In the genomic region with DNA sequence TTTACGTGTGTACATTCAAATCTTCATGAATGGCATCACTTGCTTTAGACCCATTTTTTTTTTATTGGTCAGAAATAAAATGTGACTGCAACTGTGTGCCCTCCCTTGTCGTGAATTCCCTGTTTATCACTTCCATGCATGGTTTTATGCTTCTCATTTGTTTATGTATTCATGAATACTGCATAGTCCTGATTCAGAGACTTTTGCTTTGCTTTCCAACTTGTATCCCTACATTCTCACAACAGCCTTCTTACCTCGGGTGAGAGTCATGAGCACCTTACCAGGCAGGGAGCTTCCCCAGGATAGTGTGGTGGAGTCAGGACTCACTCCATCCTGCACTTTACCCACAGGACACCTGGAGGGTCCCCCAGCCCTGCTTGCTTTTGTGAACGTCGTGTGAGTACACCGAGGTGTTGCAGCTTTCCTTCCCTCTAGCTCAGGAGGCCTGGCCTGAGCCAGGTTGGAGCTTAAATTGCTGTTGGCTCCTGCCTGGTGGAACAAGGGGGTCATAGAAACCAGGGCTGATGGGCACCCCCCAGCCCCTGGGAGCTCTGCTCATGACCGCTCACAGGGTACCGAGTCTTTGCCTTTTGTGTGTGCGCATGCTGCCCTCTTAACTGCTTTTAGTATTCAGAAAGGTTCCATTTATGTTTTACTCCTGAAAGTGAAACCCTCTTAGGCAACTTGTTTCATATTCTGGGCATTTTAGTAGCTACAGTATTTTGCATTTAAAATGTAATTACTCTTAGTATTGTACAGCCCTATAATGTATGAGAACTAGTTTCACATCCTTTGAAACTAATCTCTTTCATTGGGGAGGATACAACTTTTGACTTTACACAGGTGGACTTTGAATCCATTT, we compare ENCODE assay signal across 13 cellular contexts.
DNase-seq lines count a peak whose midpoint lies in the region; ATAC-seq and TF ChIP-seq lines count a peak whose summit lies in the region.
"Had no signal": no experiment of that assay in that cellular context is flagged by ENCODE, and none has a peak within 500 bp of the region (broad histone marks: within the 10 kb centered on the region; RNA-seq: fewer than 3 reads in every experiment).

No MANE protein-coding gene starts in this region.

- peak overlapping the region in 1 of 2 donors; percentile 59 for H3K27ac ChIP-seq in right atrium auricular region

- no peak for DNase-seq in activated naive CD4-positive, alpha-beta T cell treated with anti-CD3 and anti-CD28 coated beads for 36 hours
- DNase-seq in activated naive CD4-positive, alpha-beta T cell treated with Interleukin-2 at 50 U/mL for 16 hours = no peak
- DNase-seq in type B pancreatic cell (ENCODE audit: extremely low spot score, unreplicated experiment) (no peak), right atrium auricular region (ENCODE audit: low spot score) (no peak)
- DNase-seq in activated effector memory CD4-positive, alpha-beta T cell treated with Interleukin-2 at 50 U/mL for 16 hours = no peak
- DNase-seq: effector CD8-positive, alpha-beta T cell; NCI-H2107; right cardiac atrium had no signal

- peak overlapping the region; percentile 78 for H3K27ac Mint-ChIP-seq in activated naive CD4-positive, alpha-beta T cell treated with anti-CD3 and anti-CD28 coated beads for 36 hours
- H3K27ac Mint-ChIP-seq in brain (peak overlapping the region; percentile 89 to 97 (median 93)), type B pancreatic cell (peak overlapping the region; percentile 59)
- H3K27ac Mint-ChIP-seq: activated naive CD4-positive, alpha-beta T cell treated with anti-CD3 and anti-CD28 coated beads, Interleukin-2, amount 50 U/mL, for 24 hours had no signal

- no peaks in the 10 kb centered on the region for H3K36me3 Mint-ChIP-seq in activated naive CD4-positive, alpha-beta T cell treated with anti-CD3 and anti-CD28 coated beads for 36 hours (ENCODE audit: low read depth)
- peaks cover 23% of the 10 kb centered on the region for H3K36me3 Mint-ChIP-seq in brain
- H3K36me3 Mint-ChIP-seq in type B pancreatic cell = peaks cover 7% of the 10 kb centered on the region
- H3K36me3 Mint-ChIP-seq: activated naive CD4-positive, alpha-beta T cell treated with anti-CD3 and anti-CD28 coated beads, Interleukin-2, amount 50 U/mL, for 24 hours had no signal

- H3K4me3 ChIP-seq in right atrium auricular region = no peak overlapping the region
- H3K4me3 ChIP-seq: uterus had no signal

- H3K9me3 Mint-ChIP-seq in activated naive CD4-positive, alpha-beta T cell treated with anti-CD3 and anti-CD28 coated beads for 36 hours = no peaks in the 10 kb centered on the region
- no peaks in the 10 kb centered on the region for H3K9me3 Mint-ChIP-seq in brain
- H3K9me3 Mint-ChIP-seq in type B pancreatic cell = no peaks in the 10 kb centered on the region
- H3K9me3 Mint-ChIP-seq: activated naive CD4-positive, alpha-beta T cell treated with anti-CD3 and anti-CD28 coated beads, Interleukin-2, amount 50 U/mL, for 24 hours had no signal

- peaks cover 19% of the 10 kb centered on the region for H3K4me1 Mint-ChIP-seq in activated naive CD4-positive, alpha-beta T cell treated with anti-CD3 and anti-CD28 coated beads for 36 hours (ENCODE audit: low read depth)
- H3K4me1 Mint-ChIP-seq in brain (peaks cover 22% of the 10 kb centered on the region), type B pancreatic cell (ENCODE audit: unreplicated experiment) (peaks cover 8% of the 10 kb centered on the region)
- H3K4me1 Mint-ChIP-seq: activated naive CD4-positive, alpha-beta T cell treated with anti-CD3 and anti-CD28 coated beads, Interleukin-2, amount 50 U/mL, for 24 hours had no signal

- H3K9me3 ChIP-seq in right atrium auricular region = no peaks in the 10 kb centered on the region
- H3K9me3 ChIP-seq: uterus had no signal

- ATAC-seq in HG03108 (IDR thresholded peaks at IDR 0.05; ENCODE audit: unreplicated experiment) = peak; percentile 13
- ATAC-seq in HG03159 (IDR thresholded peaks at IDR 0.05; ENCODE audit: unreplicated experiment) = no peak

- no peaks in the 10 kb centered on the region for H3K27me3 ChIP-seq in right atrium auricular region
- H3K27me3 ChIP-seq: uterus had no signal

- intact Hi-C loops in activated naive CD4-positive, alpha-beta T cell treated with anti-CD3 and anti-CD28 coated beads for 36 hours (cut with micrococcal nuclease) = loop anchor here (1.0 to 2.0 kb wide), 4 partner anchors 30 to 136 kb away; no protein-coding TSS in a partner anchor

- H3K27me3 Mint-ChIP-seq in activated naive CD4-positive, alpha-beta T cell treated with anti-CD3 and anti-CD28 coated beads for 36 hours (ENCODE audit: low read depth) = no peaks in the 10 kb centered on the region
- H3K27me3 Mint-ChIP-seq in brain (no peaks in the 10 kb centered on the region), type B pancreatic cell (no peaks in the 10 kb centered on the region)
- H3K27me3 Mint-ChIP-seq: activated naive CD4-positive, alpha-beta T cell treated with anti-CD3 and anti-CD28 coated beads, Interleukin-2, amount 50 U/mL, for 24 hours had no signal

- peaks cover 50% of the 10 kb centered on the region for H3K36me3 ChIP-seq in right atrium auricular region
- H3K36me3 ChIP-seq: uterus had no signal

- H3K4me3 Mint-ChIP-seq in activated naive CD4-positive, alpha-beta T cell treated with anti-CD3 and anti-CD28 coated beads for 36 hours = no peak overlapping the region
- H3K4me3 Mint-ChIP-seq in brain (no peak overlapping the region), type B pancreatic cell (no peak overlapping the region)
- H3K4me3 Mint-ChIP-seq: activated naive CD4-positive, alpha-beta T cell treated with anti-CD3 and anti-CD28 coated beads, Interleukin-2, amount 50 U/mL, for 24 hours had no signal

- TF ChIP-seq CTCF in brain (conservative IDR thresholded peaks at IDR 0.05) (peak in 1 of 2 experiments; percentile 46), type B pancreatic cell (conservative IDR thresholded peaks at IDR 0.05) (no peak), right atrium auricular region (IDR thresholded peaks at IDR 0.05) (no peak)

- CTCF ChIA-PET in activated naive CD4-positive, alpha-beta T cell treated with anti-CD3 and anti-CD28 coated beads for 36 hours (lab: Charles Lee) = interaction anchor here (0.5 to 11.9 kb wide), 28 partner anchors 10 to 597 kb away, joined by 3 to 180 read pairs (median 4); partner anchors contain the start of genes CDS2 and PCNA

- H3K4me1 ChIP-seq in right atrium auricular region = peaks cover 0 to 31% of the 10 kb centered on the region in 2 donors
